26 cellular contexts compared by ENCODE assay signal in the genomic region with DNA sequence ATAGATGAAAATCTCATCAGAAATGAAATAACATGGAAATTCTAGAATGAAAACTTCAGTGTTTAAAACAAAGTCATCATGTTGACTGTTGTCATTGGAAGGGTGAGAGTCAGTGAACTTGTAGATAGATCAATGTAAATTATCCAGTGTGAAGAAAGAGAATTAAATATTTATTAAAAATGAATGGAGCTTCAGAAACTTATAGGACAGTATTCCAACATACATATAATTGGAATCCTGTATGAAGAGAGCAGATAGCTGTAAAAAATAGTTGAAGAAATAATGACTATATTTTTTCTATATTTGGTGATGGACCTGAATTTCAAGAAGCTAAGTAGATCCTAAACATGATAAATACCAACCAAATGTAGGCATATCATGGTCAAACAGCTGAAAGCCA.
"Had no signal": no experiment of that assay in that cellular context is flagged by ENCODE, and none has a peak within 500 bp of the region (broad histone marks: within the 10 kb centered on the region; RNA-seq: fewer than 3 reads in every experiment).

No MANE protein-coding gene starts in this region.

- H3K27ac Mint-ChIP-seq: nephron; neural progenitor cell; stimulated activated effector memory CD8-positive, alpha-beta T cell treated with anti-CD3 and anti-CD28 coated beads, Interleukin-12 subunit alpha, Interleukin-12 subunit beta, amount 100 ng/mL, for 72 hours; stimulated activated naive B cell treated with anti-CD40 and anti-IgM and Interleukin-4, amounts not matched to agents 10 μg/mL and 1 μg/mL and 100 μg/mL, for 72 hours; stimulated activated naive CD8-positive, alpha-beta T cell treated with anti-CD3 and anti-CD28 coated beads, Interleukin-15, Interleukin-2, amounts not matched to agents 100 ng/mL and 50 ng/mL, for 24 hours had no signal

- H3K4me2 ChIP-seq: neural progenitor cell had no signal

- H2AFZ ChIP-seq: neural progenitor cell, parathyroid adenoma had no signal

- H3K36me3 ChIP-seq: ovary, thyroid gland had no signal

- H3K9ac ChIP-seq: neural progenitor cell, parathyroid adenoma had no signal

- H3K27ac ChIP-seq: neural progenitor cell, ovary, parathyroid adenoma, psoas muscle, right lobe of liver, sigmoid colon, stomach, thoracic aorta, thyroid gland, tibial nerve, upper lobe of left lung, vagina had no signal

- H3K4me1 ChIP-seq: neural progenitor cell, parathyroid adenoma, psoas muscle, sigmoid colon, stomach, thyroid gland, tibial nerve, upper lobe of left lung, vagina had no signal

- H3K4me3 ChIP-seq: neural progenitor cell, ovary, psoas muscle, right lobe of liver, sigmoid colon, stomach, thoracic aorta, thyroid gland, tibial nerve, upper lobe of left lung, vagina had no signal

- DNase-seq: occipital lobe; ovary; posterior cingulate gyrus; psoas muscle; right cardiac atrium; right lobe of liver; sigmoid colon; small intestine; stimulated activated CD4-positive, alpha-beta T cell treated with anti-CD3 and anti-CD28 coated beads, Interleukin-15, amount 100 ng/mL, for 24 hours; stimulated activated CD4-positive, alpha-beta T cell treated with anti-CD3 and anti-CD28 coated beads, Interleukin-2, amount 100 ng/mL, for 24 hours; stimulated activated CD4-positive, alpha-beta T cell treated with anti-CD3 and anti-CD28 coated beads, Interleukin-2, amount 100 ng/mL, for 48 hours; stimulated activated CD4-positive, alpha-beta T cell treated with anti-CD3 and anti-CD28 coated beads, Interleukin-4, amount 100 ng/mL, for 24 hours; stimulated activated naive B cell treated with anti-CD40 and anti-IgM and Interleukin-4, amounts not matched to agents 10 μg/mL and 1 μg/mL and 100 μg/mL, for 72 hours; stimulated activated naive CD4-positive, alpha-beta T cell treated with Interleukin-2 at 50 U/mL for 16 hours; stomach; thyroid gland; upper lobe of left lung had no signal

- H3K9me3 ChIP-seq: sigmoid colon, thyroid gland, vagina had no signal

- H3K4me3 Mint-ChIP-seq: nephron; neural progenitor cell; stimulated activated effector memory CD8-positive, alpha-beta T cell treated with anti-CD3 and anti-CD28 coated beads, Interleukin-12 subunit alpha, Interleukin-12 subunit beta, amount 100 ng/mL, for 72 hours; stimulated activated naive B cell treated with anti-CD40 and anti-IgM and Interleukin-4, amounts not matched to agents 10 μg/mL and 1 μg/mL and 100 μg/mL, for 72 hours; stimulated activated naive CD8-positive, alpha-beta T cell treated with anti-CD3 and anti-CD28 coated beads, Interleukin-15, Interleukin-2, amounts not matched to agents 100 ng/mL and 50 ng/mL, for 24 hours had no signal

- H3K27me3 Mint-ChIP-seq: progenitor cell of endocrine pancreas; stimulated activated naive B cell treated with anti-CD40 and anti-IgM and Interleukin-4, amounts not matched to agents 10 μg/mL and 1 μg/mL and 100 μg/mL, for 72 hours; stimulated activated naive CD8-positive, alpha-beta T cell treated with anti-CD3 and anti-CD28 coated beads, Interleukin-15, Interleukin-2, amounts not matched to agents 100 ng/mL and 50 ng/mL, for 24 hours had no signal

- H3K27me3 ChIP-seq: neural progenitor cell, ovary, right lobe of liver, sigmoid colon, stomach, thyroid gland, tibial nerve, upper lobe of left lung, vagina had no signal

- H3K4me1 Mint-ChIP-seq: nephron; stimulated activated effector memory CD8-positive, alpha-beta T cell treated with anti-CD3 and anti-CD28 coated beads, Interleukin-12 subunit alpha, Interleukin-12 subunit beta, amount 100 ng/mL, for 72 hours; stimulated activated naive B cell treated with anti-CD40 and anti-IgM and Interleukin-4, amounts not matched to agents 10 μg/mL and 1 μg/mL and 100 μg/mL, for 72 hours had no signal
